ENCODE assay signal across 8 cellular contexts in genomic region chr15:77187751-77188464, GRCh38.
DNase-seq lines count a peak whose midpoint lies in the region; ATAC-seq and TF ChIP-seq lines count a peak whose summit lies in the region.

No MANE protein-coding gene starts in this region.

- H3K4me1 ChIP-seq in OCI-LY3 (ENCODE audit: low read length) = peaks cover 71% of the 10 kb centered on the region
- H3K4me1 ChIP-seq in naive thymus-derived CD4-positive, alpha-beta T cell (ENCODE audit: control insufficient read depth in 2 of 2, insufficient read depth in 2 of 2, low read length in 2 of 2) = peaks cover 0 to 6% of the 10 kb centered on the region in 2 donors

- H3K4me1 Mint-ChIP-seq in endothelial cell (ENCODE audit: unreplicated experiment) = peaks cover 63% of the 10 kb centered on the region
- H3K4me1 Mint-ChIP-seq in naive thymus-derived CD4-positive, alpha-beta T cell = peaks cover 10 to 44% (median 36%) of the 10 kb centered on the region in 7 donors

- no peak overlapping the region for H2AFZ ChIP-seq in OCI-LY3 (ENCODE audit: low read depth, low read length)

- 0 out of 2 replicates have a peak, but pooled peaks cover 3% of the 10 kb centered on the region for H3K79me2 ChIP-seq in OCI-LY3 (ENCODE audit: low read length)

- H3K9ac ChIP-seq in OCI-LY3 (ENCODE audit: low read length) = peak overlapping the region; percentile 38; the same call in 1 of the 2 replicates

- intact Hi-C loops in naive thymus-derived CD4-positive, alpha-beta T cell (cut with micrococcal nuclease) = loop anchor here (2.0 to 10.0 kb wide), 4 partner anchors 69 to 355 kb away; partner anchors contain the start of genes HMG20A (in 1 of the 2) and PEAK1 (in 1 of the 2)

- H3K9me3 Mint-ChIP-seq in endothelial cell (ENCODE audit: unreplicated experiment) = no peaks in the 10 kb centered on the region
- no peaks in the 10 kb centered on the region for H3K9me3 Mint-ChIP-seq in naive thymus-derived CD4-positive, alpha-beta T cell

- DNase-seq in stimulated activated CD4-positive, alpha-beta T cell treated with anti-CD3 and anti-CD28 coated beads, Interleukin-4, amount 100 ng/mL, for 24 hours = peak; percentile 18
- DNase-seq in stimulated activated CD4-positive, alpha-beta T cell treated with anti-CD3 and anti-CD28 coated beads, Interleukin-1b, Interleukin-23, amount 100 ng/mL, for 48 hours = no peak
- DNase-seq in endothelial cell (ENCODE audit: low spot score) = peak; percentile 19
- peak in 3 of 9 donors; percentile 9 to 34 (median 19) for DNase-seq in naive thymus-derived CD4-positive, alpha-beta T cell
- DNase-seq in NCI-H1048 (lab: John Stamatoyannopoulos, UW) = no peak
- no peak for DNase-seq in NCI-H526 treated with DMSO at 0.1 percent for 48 hours (lab: John Stamatoyannopoulos, UW)

- peak overlapping the region; percentile 41 for H3K4me3 ChIP-seq in OCI-LY3 (ENCODE audit: low read length)
- H3K4me3 ChIP-seq in naive thymus-derived CD4-positive, alpha-beta T cell (ENCODE audit: low read length) = no peak overlapping the region

- no peaks in the 10 kb centered on the region for H3K27me3 ChIP-seq in OCI-LY3 (ENCODE audit: low read depth, low read length)
- H3K27me3 ChIP-seq in naive thymus-derived CD4-positive, alpha-beta T cell (ENCODE audit: control insufficient read depth in 2 of 2, insufficient read depth in 2 of 2, low read length in 2 of 2) = no peaks in the 10 kb centered on the region

- H3K36me3 Mint-ChIP-seq in endothelial cell (ENCODE audit: low read depth, unreplicated experiment) = no peaks in the 10 kb centered on the region
- peaks cover 0 to 5% (median 0%) of the 10 kb centered on the region in 5 donors for H3K36me3 Mint-ChIP-seq in naive thymus-derived CD4-positive, alpha-beta T cell

- H3K9me3 ChIP-seq in OCI-LY3 (ENCODE audit: insufficient read depth, low read length) = no peaks in the 10 kb centered on the region
- no peaks in the 10 kb centered on the region for H3K9me3 ChIP-seq in naive thymus-derived CD4-positive, alpha-beta T cell (ENCODE audit: control insufficient read depth in 2 of 3, low read length in 3 of 3)

- POLR2A ChIA-PET in naive thymus-derived CD4-positive, alpha-beta T cell (lab: Charles Lee) = no interaction called here

- no peaks in the 10 kb centered on the region for H4K20me1 ChIP-seq in OCI-LY3 (ENCODE audit: insufficient read depth, low read length)

- peak overlapping the region; percentile 65 for H3K27ac ChIP-seq in OCI-LY3 (ENCODE audit: low read length)
- no peak overlapping the region for H3K27ac ChIP-seq in naive thymus-derived CD4-positive, alpha-beta T cell (ENCODE audit: low read depth, low read length)

- ATAC-seq in naive thymus-derived CD4-positive, alpha-beta T cell = peak; percentile 83
- ATAC-seq in GM21390 (IDR thresholded peaks at IDR 0.05; ENCODE audit: unreplicated experiment) = no peak

- CTCF ChIA-PET in naive thymus-derived CD4-positive, alpha-beta T cell (lab: Charles Lee) = interaction anchor here (0.6 to 2.8 kb wide), 3 partner anchors 309 to 428 kb away, joined by 4 to 9 read pairs (median 6); no protein-coding TSS in a partner anchor

- H3K4me3 Mint-ChIP-seq in endothelial cell (ENCODE audit: unreplicated experiment) = no peak overlapping the region
- peak overlapping the region in 6 of 10 donors; percentile 12 to 73 (median 31) for H3K4me3 Mint-ChIP-seq in naive thymus-derived CD4-positive, alpha-beta T cell

- no peaks in the 10 kb centered on the region for H3K27me3 Mint-ChIP-seq in endothelial cell (ENCODE audit: unreplicated experiment)
- no peaks in the 10 kb centered on the region for H3K27me3 Mint-ChIP-seq in naive thymus-derived CD4-positive, alpha-beta T cell

- no peaks in the 10 kb centered on the region for H3K36me3 ChIP-seq in OCI-LY3 (replicated peaks; ENCODE audit: low read depth, low read length)
- no peaks in the 10 kb centered on the region for H3K36me3 ChIP-seq in naive thymus-derived CD4-positive, alpha-beta T cell (ENCODE audit: control insufficient read depth in 2 of 3, insufficient read depth in 3 of 3, low read length in 3 of 3)

- TF ChIP-seq CTCF in OCI-LY3 (IDR thresholded peaks at IDR 0.05; ENCODE audit: low read depth, low read length) = no peak
- TF ChIP-seq CTCF in endothelial cell (IDR thresholded peaks at IDR 0.05; ENCODE audit: unreplicated experiment) = no peak

- H3K4me2 ChIP-seq in OCI-LY3 (ENCODE audit: low read length) = peak overlapping the region; percentile 77

- peak overlapping the region; percentile 98 for H3K27ac Mint-ChIP-seq in endothelial cell (ENCODE audit: unreplicated experiment)
- peak overlapping the region in 8 of 9 donors; percentile 36 to 82 (median 62) for H3K27ac Mint-ChIP-seq in naive thymus-derived CD4-positive, alpha-beta T cell

Comparison
In these comparisons a context has a peak if more than half of its experiments do, and no peak if none do; other contexts are left out.
1. DNase-seq: peak in stimulated activated CD4-positive, alpha-beta T cell treated with anti-CD3 and anti-CD28 coated beads, Interleukin-4, amount 100 ng/mL, for 24 hours (single experiment) and endothelial cell (single experiment); none in stimulated activated CD4-positive, alpha-beta T cell treated with anti-CD3 and anti-CD28 coated beads, Interleukin-1b, Interleukin-23, amount 100 ng/mL, for 48 hours (single experiment), NCI-H1048 (single experiment) and NCI-H526 treated with DMSO at 0.1 percent for 48 hours (single experiment).